ENCODE assay signal across 12 cellular contexts in the genomic region with DNA sequence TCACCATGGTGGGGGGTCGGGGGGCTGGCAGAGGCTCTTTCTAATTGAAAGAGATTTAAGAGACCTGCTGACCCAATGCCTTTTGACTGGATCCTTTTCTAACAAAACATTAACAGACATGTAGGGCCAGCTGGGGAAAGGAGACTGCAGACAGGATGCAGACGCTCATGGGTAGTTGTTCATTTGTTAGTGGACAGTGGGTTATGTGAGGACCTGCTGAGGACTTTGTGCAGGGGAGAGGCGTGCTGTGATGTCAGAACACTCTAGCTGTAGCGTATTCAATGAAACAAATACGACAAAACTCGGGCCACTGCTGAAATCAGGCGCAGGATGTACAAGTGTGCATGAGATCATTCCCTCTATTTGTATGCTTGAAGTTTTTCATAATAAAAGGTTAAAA. TPM values are rescaled to one million over a fixed set of nuclear protein-coding genes. Genes with fewer than 3 reads are reported as not detected.
DNase-seq lines count a peak whose midpoint lies in the region; ATAC-seq, FAIRE-seq and TF ChIP-seq lines count a peak whose summit lies in the region.
"Had no signal": no experiment of that assay in that cellular context is flagged by ENCODE, and none has a peak within 500 bp of the region (broad histone marks: within the 10 kb centered on the region; RNA-seq: fewer than 3 reads in every experiment).

No MANE protein-coding gene starts in this region.

- POLR2A ChIA-PET in IMR-90 (lab: Charles Lee; ENCODE audit: unreplicated experiment) (no interaction called here), HepG2 (lab: Yijun Ruan, JAX) (interaction anchor here (1.4 to 4.6 kb wide), 3 partner anchors 15 to 42 kb away, joined by 3 to 48 read pairs (median 34); a partner anchor contains a TSS)

- no peak for TF ChIP-seq EP300 in HepG2 (IDR thresholded peaks at IDR 0.05; ENCODE audit: low read depth in 2 of 2, low read length in 2 of 2)
- no peak for TF ChIP-seq EP300 in HepG2 (CRISPR knock-in tag; IDR thresholded peaks at IDR 0.05; ENCODE audit: borderline replicate concordance)
- no peak for TF ChIP-seq EP300 in stomach (IDR thresholded peaks at IDR 0.05)

- no peaks in the 10 kb centered on the region for H3K9me3 ChIP-seq in IMR-90 (ENCODE audit: control insufficient read depth, insufficient read depth, low read length)
- H3K9me3 ChIP-seq in HepG2 (ENCODE audit: low read length): no peaks in the 10 kb centered on the region
- no peaks in the 10 kb centered on the region for H3K9me3 ChIP-seq in stomach

- no peak overlapping the region for H3K56ac ChIP-seq in IMR-90 (ENCODE audit: extremely low read depth, insufficient read depth, low read length)

- H3K27ac ChIP-seq in IMR-90 (ENCODE audit: insufficient read depth, low read length): peak overlapping the region; percentile 30; the same call in 1 of the 2 replicates
- no peak overlapping the region for H3K27ac ChIP-seq in HepG2 (ENCODE audit: extremely low read length, insufficient read depth, low read length)
- peak overlapping the region in 4 of 5 donors; percentile 40 to 67 (median 60) for H3K27ac ChIP-seq in stomach

- H2AFZ ChIP-seq in IMR-90 (replicated peaks; ENCODE audit: low read length, poor library complexity): peak overlapping the region; percentile 64
- no peak overlapping the region for H2AFZ ChIP-seq in HepG2 (ENCODE audit: low read length)

- peak overlapping the region; percentile 69 for H3K4me2 ChIP-seq in IMR-90 (ENCODE audit: low read depth, low read length)
- H3K4me2 ChIP-seq in HepG2 (ENCODE audit: low read depth, low read length): peak overlapping the region; percentile 59

- peak overlapping the region; percentile 25; the same call in 1 of the 3 replicates for H2BK15ac ChIP-seq in IMR-90 (ENCODE audit: low read depth, low read length)

- no peak overlapping the region for H3K23ac ChIP-seq in IMR-90 (ENCODE audit: low read depth, low read length)

- H4K20me1 ChIP-seq in IMR-90 (ENCODE audit: insufficient read depth, low read length): peaks cover under 1% of the 10 kb centered on the region; the same call in 1 of the 2 replicates
- H4K20me1 ChIP-seq in HepG2 (ENCODE audit: insufficient read depth, low read length): no peaks in the 10 kb centered on the region

- TF ChIP-seq POLR2A in IMR-90 (IDR thresholded peaks at IDR 0.05; ENCODE audit: low read depth, low read length) (no peak), HepG2 (IDR thresholded peaks at IDR 0.05; ENCODE audit: insufficient read depth in 1 of 2, low read depth in 2 of 2, low read length in 2 of 2) (no peak), stomach (IDR thresholded peaks at IDR 0.05) (no peak), lower leg skin (IDR thresholded peaks at IDR 0.05) (no peak)

- H4K8ac ChIP-seq in IMR-90 (ENCODE audit: low read depth in 2 of 2, low read length in 2 of 2): peak overlapping the region; percentile 1 to 96; a peak in 3 of 4 replicates

- TF ChIP-seq RAD21 in IMR-90 (IDR thresholded peaks at IDR 0.05; ENCODE audit: low read length): no peak
- no peak for TF ChIP-seq RAD21 in HepG2 (CRISPR knock-in tag; IDR thresholded peaks at IDR 0.05)

- H4K91ac ChIP-seq in IMR-90 (ENCODE audit: insufficient read depth, low read depth, low read length): peak overlapping the region; percentile 50

- intact Hi-C loops in IMR-90 (cut with micrococcal nuclease) (loop anchor here (2.0 kb wide), 1 partner anchor 25 kb away; no protein-coding TSS in a partner anchor), HepG2 (cut with micrococcal nuclease; ENCODE audit: unreplicated experiment) (loop anchor here (2.0 kb wide), 1 partner anchor 157 kb away; no protein-coding TSS in a partner anchor), stomach (cut with DNase I; ENCODE audit: low total_unique reads) (no loop called here), lower leg skin (cut with DNase I; ENCODE audit: low total_unique reads) (loop anchor here (10.0 kb wide), 1 partner anchor 409 kb away; no protein-coding TSS in a partner anchor)

- no TSS peak for BruUV-seq in IMR-90 (replicated peaks; lab: Mats Ljungman, UMichigan)
- BruUV-seq in HepG2 (replicated peaks; lab: Mats Ljungman, UMichigan): no TSS peak

- H3K4me3 ChIP-seq in IMR-90 (ENCODE audit: insufficient read depth, low read depth, low read length): no peak overlapping the region
- peak overlapping the region in 1 of 3 experiments; percentile 19; a peak in 1 of 6 replicates for H3K4me3 ChIP-seq in HepG2 (replicated peaks in 1 of 3; ENCODE audit: insufficient read depth in 1 of 3, low read depth in 2 of 3, low read length in 3 of 3)
- H3K4me3 ChIP-seq in stomach: peak overlapping the region in 3 of 4 donors; percentile 16 to 32 (median 22)
- no peak overlapping the region for H3K4me3 ChIP-seq in lower leg skin (ENCODE audit: low read depth, poor library complexity, severe bottlenecking)

- dilution Hi-C loops in IMR-90 (cut with HindIII; ENCODE audit: low sequenced_read_pairs, unreplicated experiment): no loop called here

- peak overlapping the region in 3 of 5 experiments; percentile 67 to 80 (median 74) for H3K4me3 Mint-ChIP-seq in brain
- H3K4me3 Mint-ChIP-seq: activated CD4-positive, alpha-beta T cell treated with anti-CD3 and anti-CD28 coated beads, Interleukin-2, amount 10 ng/mL, durations not matched to agents 7 days and 5 days; natural killer cell treated with Interleukin-12 subunit alpha and Interleukin-12 subunit beta and Interleukin-15 and Interleukin-18, amount 100 ng/mL, for 72 hours had no signal

- H3K79me1 ChIP-seq in IMR-90 (ENCODE audit: low read depth in 1 of 2, low read length in 2 of 2): no peaks in the 10 kb centered on the region; a peak in 1 of 4 replicates

- TF ChIP-seq CTCF in IMR-90 (conservative IDR thresholded peaks at IDR 0.05; ENCODE audit: low read depth, low read length) (no peak), brain (conservative IDR thresholded peaks at IDR 0.05) (no peak), HepG2 (CRISPR knock-in tag; IDR thresholded peaks at IDR 0.05) (no peak), stomach (IDR thresholded peaks at IDR 0.05) (no peak), lower leg skin (IDR thresholded peaks at IDR 0.05) (no peak)

- peak; percentile 52 for FAIRE-seq in HepG2 (lab: Jason Lieb, UNC)

- H3K4me1 ChIP-seq in IMR-90 (ENCODE audit: control insufficient read depth, insufficient read depth, low read length) (peaks cover 24% of the 10 kb centered on the region), HepG2 (ENCODE audit: insufficient read depth, low read length) (peaks cover 50% of the 10 kb centered on the region), stomach (peaks cover 0 to 29% (median 6%) of the 10 kb centered on the region in 4 donors)

- H3K4ac ChIP-seq in IMR-90 (ENCODE audit: low read depth, low read length): peak overlapping the region; percentile 78

- in situ Hi-C loops in IMR-90 (cut with MboI; ENCODE audit: low sequenced_read_pairs): no loop called here
- in situ Hi-C loops in HepG2 (cut with HindIII; ENCODE audit: extremely low pct_ligation_motif_present, low pct_unique_long_range_greater_than_20kb): no loop called here

- peak overlapping the region; percentile 22 for H2AK9ac ChIP-seq in IMR-90 (replicated peaks; ENCODE audit: low read depth, low read length, poor library complexity)

- peak overlapping the region; percentile 39; the same call in 1 of the 2 replicates for H3K9ac ChIP-seq in IMR-90 (ENCODE audit: low read depth, low read length)
- H3K9ac ChIP-seq in HepG2 (ENCODE audit: insufficient read depth, low read depth, low read length): no peak overlapping the region

- no peak overlapping the region for H2BK5ac ChIP-seq in IMR-90 (ENCODE audit: low read depth, low read length, poor library complexity, severe bottlenecking)

- H3K27me3 Mint-ChIP-seq in brain: peaks cover 5% of the 10 kb centered on the region

- no peaks in the 10 kb centered on the region for H3K79me2 ChIP-seq in HepG2 (ENCODE audit: insufficient read depth, low read length)

- H2BK120ac ChIP-seq in IMR-90 (ENCODE audit: low read depth, low read length): peak overlapping the region; percentile 96; the same call in 1 of the 2 replicates

- CTCF ChIA-PET in IMR-90 (lab: Yijun Ruan, JAX) (interaction anchor here (0.7 to 5.0 kb wide), 5 partner anchors 16 to 409 kb away, joined by 3 to 29 read pairs (median 10); no protein-coding TSS in a partner anchor), HepG2 (lab: Yijun Ruan, JAX; ENCODE audit: low intra/inter-chr PET ratio, low total read pairs) (interaction anchor here (1.3 to 5.7 kb wide), 3 partner anchors 18 to 409 kb away, joined by 3 to 77 read pairs (median 3); no protein-coding TSS in a partner anchor)

- H2BK20ac ChIP-seq in IMR-90 (ENCODE audit: low read depth, low read length): peak overlapping the region; percentile 87

- peak overlapping the region; percentile 40 to 95 (median 88) for H3K27ac Mint-ChIP-seq in brain
- H3K27ac Mint-ChIP-seq: activated CD4-positive, alpha-beta T cell treated with anti-CD3 and anti-CD28 coated beads, Interleukin-2, amount 10 ng/mL, durations not matched to agents 7 days and 5 days; natural killer cell treated with Interleukin-12 subunit alpha and Interleukin-12 subunit beta and Interleukin-15 and Interleukin-18, amount 100 ng/mL, for 72 hours had no signal

- H3K36me3 Mint-ChIP-seq in brain: no peaks in the 10 kb centered on the region
- H3K36me3 Mint-ChIP-seq: natural killer cell treated with Interleukin-12 subunit alpha and Interleukin-12 subunit beta and Interleukin-15 and Interleukin-18, amount 100 ng/mL, for 72 hours had no signal

- peak overlapping the region; percentile 72 for H4K5ac ChIP-seq in IMR-90 (ENCODE audit: low read depth, low read length)

- peaks cover 0 to 2% (median 0%) of the 10 kb centered on the region in 5 experiments for H3K9me3 Mint-ChIP-seq in brain
- H3K9me3 Mint-ChIP-seq: activated CD4-positive, alpha-beta T cell treated with anti-CD3 and anti-CD28 coated beads, Interleukin-2, amount 10 ng/mL, durations not matched to agents 7 days and 5 days; natural killer cell treated with Interleukin-12 subunit alpha and Interleukin-12 subunit beta and Interleukin-15 and Interleukin-18, amount 100 ng/mL, for 72 hours had no signal

- H3K14ac ChIP-seq in IMR-90 (replicated peaks; ENCODE audit: low read depth, low read length): peak overlapping the region; percentile 94; the same call in 1 of the 2 replicates

- no CpG with 5 or more reads among the region's 7 CpGs for WGBS in IMR-90 (ENCODE audit: extremely low coverage in 2 of 2, insufficient read length in 1 of 2), 2 experiments
- 4% methylated on average over 7 of the region's 7 CpGs for WGBS in HepG2 (ENCODE audit: low lambda C conversion rate)
- WGBS in stomach, 5 donors: 74 to 80% (median 78%) methylated on average over 7 of the region's 7 CpGs
- 87 to 88% methylated on average over 7 of the region's 7 CpGs for WGBS in lower leg skin, 2 donors

- H2AK5ac ChIP-seq in IMR-90 (ENCODE audit: low read depth, low read length): peak overlapping the region; percentile 57

- peak; percentile 51 for DNase-seq in IMR-90
- peak; percentile 45 for DNase-seq in HepG2 (ENCODE audit: low spot score)
- no peak for DNase-seq in stomach
- DNase-seq in lower leg skin (ENCODE audit: low spot score in 2 of 2): no peak
- DNase-seq: activated CD4-positive, alpha-beta T cell treated with anti-CD3 and anti-CD28 coated beads, Interleukin-2, amount 10 ng/mL, durations not matched to agents 7 days and 5 days; NCI-H2029; SHP77 treated with DMSO at 0.1 percent for 48 hours had no signal

- peak overlapping the region; percentile 85 for H3K18ac ChIP-seq in IMR-90 (ENCODE audit: low read depth, low read length)

- H3K27me3 ChIP-seq in IMR-90 (ENCODE audit: control insufficient read depth, insufficient read depth, low read length) (peaks cover 6% of the 10 kb centered on the region; the same call in 1 of the 2 replicates), HepG2 (ENCODE audit: control insufficient read depth in 1 of 2, insufficient read depth in 2 of 2, low read length in 2 of 2) (peaks cover 4 to 45% of the 10 kb centered on the region in 2 experiments; a peak in 4 of 5 replicates), stomach (peaks cover 0 to 16% (median 0%) of the 10 kb centered on the region in 3 donors)

- peaks cover 10% of the 10 kb centered on the region for H3K9me1 ChIP-seq in IMR-90 (ENCODE audit: insufficient read depth, low read length)

- ATAC-seq in IMR-90 (ENCODE audit: low read depth) (no peak), HepG2 (peak; percentile 18; the same call in 2 of the 3 replicates), esophagus mucosa (no peak), GM21786 (IDR thresholded peaks at IDR 0.05; ENCODE audit: unreplicated experiment) (no peak)
- ATAC-seq: natural killer cell treated with Interleukin-12 subunit alpha and Interleukin-12 subunit beta and Interleukin-15 and Interleukin-18, amount 100 ng/mL, for 72 hours had no signal

- no peaks in the 10 kb centered on the region for H3K36me3 ChIP-seq in IMR-90 (ENCODE audit: control insufficient read depth, insufficient read depth, low read length)
- H3K36me3 ChIP-seq in HepG2 (replicated peaks in 1 of 2; ENCODE audit: control insufficient read depth in 1 of 2, insufficient read depth in 2 of 2, low read length in 2 of 2): no peaks in the 10 kb centered on the region
- H3K36me3 ChIP-seq in stomach: no peaks in the 10 kb centered on the region

- H3K4me1 Mint-ChIP-seq in brain: peaks cover 82% of the 10 kb centered on the region
- H3K4me1 Mint-ChIP-seq: activated CD4-positive, alpha-beta T cell treated with anti-CD3 and anti-CD28 coated beads, Interleukin-2, amount 10 ng/mL, durations not matched to agents 7 days and 5 days had no signal

RNA-seq across cellular contexts. Expression of a gene that starts 1.1 kb away (rescaled TPM):
- total RNA-seq in IMR-90 (2012; rRNA removed) (0.18 and 0.28 TPM in 2 replicates), HepG2 (2016; rRNA removed; fragmentation: Illumina TruSeq; extraction: Trizol) (0.11 and 0.44 TPM in 2 replicates), stomach (10 to 100 TPM in 1 of 5 donors, 1 to 10 TPM in 1, under 1 TPM in 1, not detected in 2; 0.58 to 73.5 (median 1.1) TPM), lower leg skin (under 1 TPM in 1 of 4 donors, not detected in 3; 0.45 TPM), esophagus mucosa (0.08 TPM)
- polyA plus RNA-seq in IMR-90 (2012; rRNA removed) (0.51 and 0.52 TPM in 2 replicates), brain (ENCODE audit: insufficient read depth, low read depth, low replicate concordance) (6.4 TPM), HepG2 (2011; rRNA removed) (0.18 and 0.48 TPM in 2 replicates), stomach (1 to 10 TPM; 1.3 to 3.4 (median 2.5) TPM)
- 0.22 and 0.62 TPM in 2 replicates for polyA plus RNA-seq in IMR-90 (2012; cell fraction: cytosol; rRNA removed)
- polyA plus RNA-seq in IMR-90 (2012; cell fraction: nucleus; rRNA removed; ENCODE audit: low replicate concordance): 0.39 and 0.49 TPM in 2 replicates
- 0.18 and 0.40 TPM in 2 replicates for total RNA-seq in HepG2 (2016; cell fraction: cytosol; rRNA removed; fragmentation: Illumina TruSeq; extraction: Trizol; ENCODE audit: low read depth)
- 0.28 and 0.52 TPM in 2 replicates for total RNA-seq in HepG2 (2016; cell fraction: insoluble cytoplasmic fraction; rRNA removed; fragmentation: Illumina TruSeq; extraction: Trizol)
- total RNA-seq in HepG2 (2016; cell fraction: membrane; rRNA removed; fragmentation: Illumina TruSeq; extraction: Trizol): 0.17 TPM in 1 of 2 replicates, not detected in the other
- 0.53 TPM in 2 replicates for total RNA-seq in HepG2 (2016; cell fraction: nucleus; rRNA removed; fragmentation: Illumina TruSeq; extraction: Trizol)
- polyA plus RNA-seq in HepG2 (2011; cell fraction: cytosol; rRNA removed): 0.16 and 0.22 TPM in 2 replicates
- polyA plus RNA-seq in HepG2 (2011; cell fraction: nucleus; rRNA removed): 0.63 and 0.76 TPM in 2 replicates
- 0.13 TPM in 1 of 2 replicates, not detected in the other for polyA plus RNA-seq in HepG2 (2012)
- polyA plus RNA-seq in HepG2 (2016; cell fraction: cytosol; fragmentation: Illumina TruSeq; extraction: Trizol; ENCODE audit: low read depth): 0.20 and 0.21 TPM in 2 replicates
- polyA plus RNA-seq in HepG2 (2016; cell fraction: insoluble cytoplasmic fraction; fragmentation: Illumina TruSeq; extraction: Trizol; ENCODE audit: low read depth): 0.20 and 0.22 TPM in 2 replicates
- polyA plus RNA-seq in HepG2 (2016; cell fraction: membrane; fragmentation: Illumina TruSeq; extraction: Trizol; ENCODE audit: low read depth): 0.86 TPM in 1 of 2 replicates, not detected in the other
- polyA plus RNA-seq in HepG2 (2016; cell fraction: nucleus; fragmentation: Illumina TruSeq; extraction: Trizol; ENCODE audit: insufficient read depth, low read depth): 0.40 and 0.75 TPM in 2 replicates
- polyA minus RNA-seq in HepG2 (2011; rRNA and poly(A)+ RNA removed; ENCODE audit: low replicate concordance): 0.18 TPM in 1 of 2 replicates, not detected in the other
- 0.30 TPM in 1 of 2 replicates, not detected in the other for polyA minus RNA-seq in HepG2 (2011; cell fraction: cytosol; rRNA and poly(A)+ RNA removed)
- polyA minus RNA-seq in HepG2 (2011; cell fraction: nucleus; rRNA and poly(A)+ RNA removed): 0.62 TPM in 1 of 2 replicates, not detected in the other
- total RNA-seq: activated CD4-positive, alpha-beta T cell treated with anti-CD3 and anti-CD28 coated beads, Interleukin-2, amount 10 ng/mL, durations not matched to agents 7 days and 5 days; Daoy; natural killer cell treated with Interleukin-12 subunit alpha and Interleukin-12 subunit beta and Interleukin-15 and Interleukin-18, amount 100 ng/mL, for 72 hours had no signal

RNA-seq across cellular contexts. Expression of a gene that starts 34.1 kb away (rescaled TPM):
- total RNA-seq in IMR-90 (2012; rRNA removed) (13.8 and 23.1 TPM in 2 replicates), HepG2 (2016; rRNA removed; fragmentation: Illumina TruSeq; extraction: Trizol) (238 and 273 TPM in 2 replicates), stomach (10 to 100 TPM in 3 of 5 donors, 1 to 10 TPM in 2; 4.7 to 25.4 (median 15.4) TPM), lower leg skin (10 to 100 TPM in 2 of 4 donors, 1 to 10 TPM in 2; 8.5 to 20.4 (median 10.2) TPM), esophagus mucosa (77.6 TPM)
- polyA plus RNA-seq in IMR-90 (2012; rRNA removed) (34.5 and 44.5 TPM in 2 replicates), brain (ENCODE audit: insufficient read depth, low read depth, low replicate concordance) (148 TPM), HepG2 (2011; rRNA removed) (82.4 and 83.3 TPM in 2 replicates), stomach (100 to 1,000 TPM in 1 of 3 donors, 10 to 100 TPM in 2; 83.1 to 109 (median 93.7) TPM)
- polyA plus RNA-seq in IMR-90 (2012; cell fraction: cytosol; rRNA removed): 28.0 and 38.5 TPM in 2 replicates
- polyA plus RNA-seq in IMR-90 (2012; cell fraction: nucleus; rRNA removed; ENCODE audit: low replicate concordance): 18.4 and 25.0 TPM in 2 replicates
- total RNA-seq in HepG2 (2016; cell fraction: cytosol; rRNA removed; fragmentation: Illumina TruSeq; extraction: Trizol; ENCODE audit: low read depth): 120 and 154 TPM in 2 replicates
- total RNA-seq in HepG2 (2016; cell fraction: insoluble cytoplasmic fraction; rRNA removed; fragmentation: Illumina TruSeq; extraction: Trizol): 223 and 303 TPM in 2 replicates
- total RNA-seq in HepG2 (2016; cell fraction: membrane; rRNA removed; fragmentation: Illumina TruSeq; extraction: Trizol): 160 and 207 TPM in 2 replicates
- 53.9 and 66.5 TPM in 2 replicates for total RNA-seq in HepG2 (2016; cell fraction: nucleus; rRNA removed; fragmentation: Illumina TruSeq; extraction: Trizol)
- 43.2 and 56.5 TPM in 2 replicates for polyA plus RNA-seq in HepG2 (2011; cell fraction: cytosol; rRNA removed)
- 25.4 and 25.6 TPM in 2 replicates for polyA plus RNA-seq in HepG2 (2011; cell fraction: nucleus; rRNA removed)
- 134 and 138 TPM in 2 replicates for polyA plus RNA-seq in HepG2 (2012)
- polyA plus RNA-seq in HepG2 (2016; cell fraction: cytosol; fragmentation: Illumina TruSeq; extraction: Trizol; ENCODE audit: low read depth): 161 and 200 TPM in 2 replicates
- 261 and 288 TPM in 2 replicates for polyA plus RNA-seq in HepG2 (2016; cell fraction: insoluble cytoplasmic fraction; fragmentation: Illumina TruSeq; extraction: Trizol; ENCODE audit: low read depth)
- polyA plus RNA-seq in HepG2 (2016; cell fraction: membrane; fragmentation: Illumina TruSeq; extraction: Trizol; ENCODE audit: low read depth): 151 and 202 TPM in 2 replicates
- 129 and 150 TPM in 2 replicates for polyA plus RNA-seq in HepG2 (2016; cell fraction: nucleus; fragmentation: Illumina TruSeq; extraction: Trizol; ENCODE audit: insufficient read depth, low read depth)
- 13.1 and 30.2 TPM in 2 replicates for polyA minus RNA-seq in HepG2 (2011; rRNA and poly(A)+ RNA removed; ENCODE audit: low replicate concordance)
- polyA minus RNA-seq in HepG2 (2011; cell fraction: cytosol; rRNA and poly(A)+ RNA removed): 12.8 and 21.1 TPM in 2 replicates
- polyA minus RNA-seq in HepG2 (2011; cell fraction: nucleus; rRNA and poly(A)+ RNA removed): 17.4 and 19.8 TPM in 2 replicates

RNA-seq across cellular contexts. Expression of a gene that starts 43.4 kb away (rescaled TPM):
- total RNA-seq in IMR-90 (2012; rRNA removed) (24.4 and 26.5 TPM in 2 replicates), HepG2 (2016; rRNA removed; fragmentation: Illumina TruSeq; extraction: Trizol) (17.9 and 45.2 TPM in 2 replicates), stomach (100 to 1,000 TPM in 2 of 5 donors, 10 to 100 TPM in 3; 46.1 to 428 (median 67.1) TPM), lower leg skin (10 to 100 TPM; 57.5 to 93.6 (median 68.1) TPM), esophagus mucosa (36.4 TPM)
- polyA plus RNA-seq in IMR-90 (2012; rRNA removed) (37.8 and 43.6 TPM in 2 replicates), brain (ENCODE audit: insufficient read depth, low read depth, low replicate concordance) (49.4 TPM), HepG2 (2011; rRNA removed) (62.9 and 76.2 TPM in 2 replicates), stomach (10 to 100 TPM; 22.0 to 50.8 (median 24.3) TPM)
- polyA plus RNA-seq in IMR-90 (2012; cell fraction: cytosol; rRNA removed): 30.9 and 55.6 TPM in 2 replicates
- 98.1 and 109 TPM in 2 replicates for polyA plus RNA-seq in IMR-90 (2012; cell fraction: nucleus; rRNA removed; ENCODE audit: low replicate concordance)
- total RNA-seq in HepG2 (2016; cell fraction: cytosol; rRNA removed; fragmentation: Illumina TruSeq; extraction: Trizol; ENCODE audit: low read depth): 14.2 and 15.8 TPM in 2 replicates
- 16.3 and 48.1 TPM in 2 replicates for total RNA-seq in HepG2 (2016; cell fraction: insoluble cytoplasmic fraction; rRNA removed; fragmentation: Illumina TruSeq; extraction: Trizol)
- total RNA-seq in HepG2 (2016; cell fraction: membrane; rRNA removed; fragmentation: Illumina TruSeq; extraction: Trizol): 19.9 and 22.2 TPM in 2 replicates
- total RNA-seq in HepG2 (2016; cell fraction: nucleus; rRNA removed; fragmentation: Illumina TruSeq; extraction: Trizol): 44.0 and 55.5 TPM in 2 replicates
- 45.0 and 49.7 TPM in 2 replicates for polyA plus RNA-seq in HepG2 (2011; cell fraction: cytosol; rRNA removed)
- 115 and 140 TPM in 2 replicates for polyA plus RNA-seq in HepG2 (2011; cell fraction: nucleus; rRNA removed)
- 46.9 and 65.3 TPM in 2 replicates for polyA plus RNA-seq in HepG2 (2012)
- 6.6 and 7.4 TPM in 2 replicates for polyA plus RNA-seq in HepG2 (2016; cell fraction: cytosol; fragmentation: Illumina TruSeq; extraction: Trizol; ENCODE audit: low read depth)
- polyA plus RNA-seq in HepG2 (2016; cell fraction: insoluble cytoplasmic fraction; fragmentation: Illumina TruSeq; extraction: Trizol; ENCODE audit: low read depth): 14.0 and 18.6 TPM in 2 replicates
- polyA plus RNA-seq in HepG2 (2016; cell fraction: membrane; fragmentation: Illumina TruSeq; extraction: Trizol; ENCODE audit: low read depth): 12.6 and 12.8 TPM in 2 replicates
- 87.5 and 97.1 TPM in 2 replicates for polyA plus RNA-seq in HepG2 (2016; cell fraction: nucleus; fragmentation: Illumina TruSeq; extraction: Trizol; ENCODE audit: insufficient read depth, low read depth)
- polyA minus RNA-seq in HepG2 (2011; rRNA and poly(A)+ RNA removed; ENCODE audit: low replicate concordance): 43.4 and 90.0 TPM in 2 replicates
- 30.7 and 35.8 TPM in 2 replicates for polyA minus RNA-seq in HepG2 (2011; cell fraction: cytosol; rRNA and poly(A)+ RNA removed)
- 80.9 and 103 TPM in 2 replicates for polyA minus RNA-seq in HepG2 (2011; cell fraction: nucleus; rRNA and poly(A)+ RNA removed)

RNA-seq across cellular contexts. Expression of a gene that starts 58.2 kb away (rescaled TPM):
- total RNA-seq in IMR-90 (2012; rRNA removed): not detected in 2 replicates
- not detected in 2 replicates for polyA plus RNA-seq in IMR-90 (2012; rRNA removed)
- not detected in 2 replicates for polyA plus RNA-seq in IMR-90 (2012; cell fraction: cytosol; rRNA removed)
- not detected in 2 replicates for polyA plus RNA-seq in IMR-90 (2012; cell fraction: nucleus; rRNA removed; ENCODE audit: low replicate concordance)
- polyA plus RNA-seq in brain (ENCODE audit: insufficient read depth, low read depth, low replicate concordance): not detected
- total RNA-seq in HepG2 (2016; rRNA removed; fragmentation: Illumina TruSeq; extraction: Trizol): not detected in 2 replicates
- not detected in 2 replicates for total RNA-seq in HepG2 (2016; cell fraction: cytosol; rRNA removed; fragmentation: Illumina TruSeq; extraction: Trizol; ENCODE audit: low read depth)
- not detected in 2 replicates for total RNA-seq in HepG2 (2016; cell fraction: insoluble cytoplasmic fraction; rRNA removed; fragmentation: Illumina TruSeq; extraction: Trizol)
- not detected in 2 replicates for total RNA-seq in HepG2 (2016; cell fraction: membrane; rRNA removed; fragmentation: Illumina TruSeq; extraction: Trizol)
- total RNA-seq in HepG2 (2016; cell fraction: nucleus; rRNA removed; fragmentation: Illumina TruSeq; extraction: Trizol): not detected in 2 replicates
- polyA plus RNA-seq in HepG2 (2011; rRNA removed): not detected in 2 replicates
- not detected in 2 replicates for polyA plus RNA-seq in HepG2 (2011; cell fraction: cytosol; rRNA removed)
- polyA plus RNA-seq in HepG2 (2011; cell fraction: nucleus; rRNA removed): not detected in 2 replicates
- not detected in 2 replicates for polyA plus RNA-seq in HepG2 (2012)
- not detected in 2 replicates for polyA plus RNA-seq in HepG2 (2016; cell fraction: cytosol; fragmentation: Illumina TruSeq; extraction: Trizol; ENCODE audit: low read depth)
- polyA plus RNA-seq in HepG2 (2016; cell fraction: insoluble cytoplasmic fraction; fragmentation: Illumina TruSeq; extraction: Trizol; ENCODE audit: low read depth): not detected in 2 replicates
- polyA plus RNA-seq in HepG2 (2016; cell fraction: membrane; fragmentation: Illumina TruSeq; extraction: Trizol; ENCODE audit: low read depth): not detected in 2 replicates
- polyA plus RNA-seq in HepG2 (2016; cell fraction: nucleus; fragmentation: Illumina TruSeq; extraction: Trizol; ENCODE audit: insufficient read depth, low read depth): not detected in 2 replicates
- polyA minus RNA-seq in HepG2 (2011; rRNA and poly(A)+ RNA removed; ENCODE audit: low replicate concordance): not detected in 2 replicates
- polyA minus RNA-seq in HepG2 (2011; cell fraction: cytosol; rRNA and poly(A)+ RNA removed): not detected in 2 replicates
- not detected in 2 replicates for polyA minus RNA-seq in HepG2 (2011; cell fraction: nucleus; rRNA and poly(A)+ RNA removed)
- not detected for total RNA-seq in stomach
- not detected for polyA plus RNA-seq in stomach
- not detected for total RNA-seq in lower leg skin
- total RNA-seq in esophagus mucosa: not detected
- total RNA-seq: activated CD4-positive, alpha-beta T cell treated with anti-CD3 and anti-CD28 coated beads, Interleukin-2, amount 10 ng/mL, durations not matched to agents 7 days and 5 days; Daoy; natural killer cell treated with Interleukin-12 subunit alpha and Interleukin-12 subunit beta and Interleukin-15 and Interleukin-18, amount 100 ng/mL, for 72 hours had no signal

Comparison
In these comparisons a context has a peak if more than half of its experiments do, and no peak if none do; other contexts are left out.
1. DNase-seq: peak in IMR-90 (single experiment) and HepG2 (single experiment); none in stomach (single experiment) and lower leg skin (0 of 2).
2. H3K4me3 ChIP-seq: peak in stomach (3 of 4); none in IMR-90 (single experiment) and lower leg skin (single experiment).